ENCODE assay signal across 6 cellular contexts in the genomic region with DNA sequence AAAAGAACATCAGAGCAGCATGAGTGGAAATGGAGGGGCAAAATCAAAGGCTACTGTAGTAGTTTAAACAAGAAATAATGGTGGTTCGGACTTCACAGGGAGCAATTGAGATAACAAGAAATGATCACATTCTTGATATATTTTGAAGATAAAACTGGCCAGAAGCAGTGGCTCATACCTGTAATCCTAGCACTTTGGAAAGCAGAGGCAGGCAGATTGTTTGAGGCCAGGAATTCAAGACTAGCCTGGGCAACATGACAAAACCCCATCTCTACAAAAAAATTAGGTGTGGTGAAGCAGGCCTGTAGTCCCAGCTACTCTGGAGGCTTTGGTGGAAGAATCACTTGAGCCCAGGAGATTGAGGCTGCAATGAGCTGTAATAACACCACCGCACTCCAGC.
"Had no signal": no experiment of that assay in that cellular context is flagged by ENCODE, and none has a peak within 500 bp of the region (broad histone marks: within the 10 kb centered on the region; RNA-seq: fewer than 3 reads in every experiment).

No MANE protein-coding gene starts in this region.

- H3K4me3 Mint-ChIP-seq: GM23338, H9, IgD-negative memory B cell had no signal

- H3K27ac Mint-ChIP-seq: GM23338, IgD-negative memory B cell had no signal

- DNase-seq: H9, HCEC 1CT, KBM-7 had no signal

- ATAC-seq: GM23338, HepG2 had no signal

- H3K9me3 Mint-ChIP-seq: GM23338, H9, IgD-negative memory B cell had no signal

- H3K27me3 Mint-ChIP-seq: IgD-negative memory B cell had no signal

- H3K4me1 Mint-ChIP-seq: GM23338, H9 had no signal
